In the genomic region with DNA sequence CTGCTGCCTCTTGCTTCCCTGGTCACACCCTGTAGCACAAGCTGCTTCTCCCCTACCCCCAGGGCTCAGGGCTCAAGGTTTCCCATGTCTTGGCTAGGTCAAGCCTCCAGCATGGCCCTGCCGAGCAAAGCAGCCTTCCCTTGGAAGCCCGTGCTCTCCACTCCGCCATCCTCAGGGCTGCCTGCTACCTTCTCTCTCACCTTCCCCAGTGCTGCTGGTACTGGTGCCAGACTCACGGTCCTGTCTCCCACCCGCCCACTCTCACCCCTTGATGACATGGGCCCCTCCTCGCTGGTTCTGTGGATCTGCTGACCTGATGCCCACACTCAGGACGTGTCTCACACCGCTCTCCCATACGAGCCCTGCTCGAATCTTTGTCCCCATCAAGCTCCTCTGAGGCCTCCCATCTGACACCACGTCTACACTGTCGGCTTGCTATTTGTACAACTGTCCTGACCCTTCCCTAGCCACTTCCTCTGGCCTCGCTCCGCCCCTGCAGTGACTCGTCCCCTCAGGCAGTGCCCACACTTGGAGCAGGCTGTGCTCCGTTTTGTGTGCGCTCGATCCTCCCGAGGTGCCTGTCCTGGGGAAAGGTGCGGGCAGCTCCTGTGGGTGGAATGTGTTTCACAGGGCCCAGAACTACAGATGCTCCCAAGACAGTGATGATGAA, we compare ENCODE assay signal across 18 cellular contexts. TPM values are rescaled to one million over a fixed set of nuclear protein-coding genes. Genes with fewer than 3 reads are reported as not detected.
DNase-seq lines count a peak whose midpoint lies in the region; ATAC-seq and TF ChIP-seq lines count a peak whose summit lies in the region.
"Had no signal": no experiment of that assay in that cellular context is flagged by ENCODE, and none has a peak within 500 bp of the region (broad histone marks: within the 10 kb centered on the region; RNA-seq: fewer than 3 reads in every experiment).

No MANE protein-coding gene starts in this region.

- peak overlapping the region; percentile 56 for H3K27ac Mint-ChIP-seq in activated CD8-positive, alpha-beta T cell treated with anti-CD3 and anti-CD28 coated beads, Interleukin-2, amount 10 ng/mL, durations not matched to agents 7 days and 5 days
- H3K27ac Mint-ChIP-seq in nephron progenitor cell, result peak overlapping the region; percentile 69

- DNase-seq in EH (ENCODE audit: low read depth), result peak; percentile 39
- peak; percentile 34 for DNase-seq in HT1080 (ENCODE audit: low read depth)
- DNase-seq in activated CD8-positive, alpha-beta T cell treated with anti-CD3 and anti-CD28 coated beads, Interleukin-2, amount 10 ng/mL, durations not matched to agents 7 days and 5 days, result no peak
- no peak for DNase-seq in nephron progenitor cell
- no peak for DNase-seq in testis
- DNase-seq: amniotic stem cell; cerebellar nuclear complex; DMS53; naive B cell; NCI-H2029 treated with DMSO at 0.1 percent for 48 hours; OCI-M1; stimulated activated CD4-positive, alpha-beta T cell treated with anti-CD3 and anti-CD28 coated beads, Interleukin-2, amount 100 ng/mL, for 24 hours; SW 1271 had no signal

- TF ChIP-seq POLR2A in testis (IDR thresholded peaks at IDR 0.05), result no peak

- POLR2A ChIA-PET in activated CD8-positive, alpha-beta T cell treated with anti-CD3 and anti-CD28 coated beads, Interleukin-2, amount 10 ng/mL, durations not matched to agents 7 days and 5 days (lab: Charles Lee), result interaction anchor here (0.7 kb wide), 2 partner anchors 11 to 1128 kb away, joined by 3 read pairs; no protein-coding TSS in a partner anchor

- no peaks in the 10 kb centered on the region for H3K9me3 ChIP-seq in testis
- H3K9me3 ChIP-seq: right atrium auricular region had no signal

- no peak overlapping the region for H3K27ac ChIP-seq in testis
- H3K27ac ChIP-seq: right atrium auricular region had no signal

- H3K4me3 Mint-ChIP-seq in activated CD8-positive, alpha-beta T cell treated with anti-CD3 and anti-CD28 coated beads, Interleukin-2, amount 10 ng/mL, durations not matched to agents 7 days and 5 days, result no peak overlapping the region
- H3K4me3 Mint-ChIP-seq in nephron progenitor cell, result no peak overlapping the region
- H3K4me3 Mint-ChIP-seq: naive B cell had no signal

- H3K9me3 Mint-ChIP-seq in activated CD8-positive, alpha-beta T cell treated with anti-CD3 and anti-CD28 coated beads, Interleukin-2, amount 10 ng/mL, durations not matched to agents 7 days and 5 days (ENCODE audit: insufficient read depth), result no peaks in the 10 kb centered on the region
- H3K9me3 Mint-ChIP-seq in nephron progenitor cell, result no peaks in the 10 kb centered on the region
- H3K9me3 Mint-ChIP-seq: naive B cell had no signal

- 84 to 87% methylated on average over 20 of the region's 20 CpGs for WGBS in testis, 2 donors

- no peaks in the 10 kb centered on the region for H3K36me3 ChIP-seq in testis (ENCODE audit: low read depth, missing control alignments)

- TF ChIP-seq CTCF in nephron progenitor cell (IDR thresholded peaks at IDR 0.05) (no peak), testis (IDR thresholded peaks at IDR 0.05) (no peak)

- no peaks in the 10 kb centered on the region for H3K27me3 Mint-ChIP-seq in activated CD8-positive, alpha-beta T cell treated with anti-CD3 and anti-CD28 coated beads, Interleukin-2, amount 10 ng/mL, durations not matched to agents 7 days and 5 days (ENCODE audit: low read depth)
- no peaks in the 10 kb centered on the region for H3K27me3 Mint-ChIP-seq in nephron progenitor cell (ENCODE audit: low read depth, poor library complexity)
- H3K27me3 Mint-ChIP-seq: naive B cell had no signal

- CTCF ChIA-PET in activated CD8-positive, alpha-beta T cell treated with anti-CD3 and anti-CD28 coated beads, Interleukin-2, amount 10 ng/mL, durations not matched to agents 7 days and 5 days (lab: Charles Lee), result interaction anchor here (0.7 to 2.0 kb wide), 4 partner anchors 11 to 64 kb away, joined by 3 to 6 read pairs (median 4); no protein-coding TSS in a partner anchor

- H3K36me3 Mint-ChIP-seq in activated CD8-positive, alpha-beta T cell treated with anti-CD3 and anti-CD28 coated beads, Interleukin-2, amount 10 ng/mL, durations not matched to agents 7 days and 5 days (ENCODE audit: low read depth), result peaks cover 47% of the 10 kb centered on the region
- peaks cover 65% of the 10 kb centered on the region for H3K36me3 Mint-ChIP-seq in nephron progenitor cell (ENCODE audit: low read depth)

- H3K4me1 ChIP-seq in testis, result peaks cover 2% of the 10 kb centered on the region

- no peaks in the 10 kb centered on the region for H3K27me3 ChIP-seq in testis
- H3K27me3 ChIP-seq: right atrium auricular region had no signal

- no peak overlapping the region for H3K4me3 ChIP-seq in testis
- H3K4me3 ChIP-seq: right atrium auricular region had no signal

- H3K4me1 Mint-ChIP-seq in activated CD8-positive, alpha-beta T cell treated with anti-CD3 and anti-CD28 coated beads, Interleukin-2, amount 10 ng/mL, durations not matched to agents 7 days and 5 days (ENCODE audit: low read depth), result peaks cover 40% of the 10 kb centered on the region
- peaks cover 16% of the 10 kb centered on the region for H3K4me1 Mint-ChIP-seq in nephron progenitor cell

- no peak for ATAC-seq in activated CD8-positive, alpha-beta T cell treated with anti-CD3 and anti-CD28 coated beads, Interleukin-2, amount 10 ng/mL, durations not matched to agents 7 days and 5 days
- ATAC-seq in GM19467 (IDR thresholded peaks at IDR 0.05; ENCODE audit: unreplicated experiment) (no peak), HG02759 (IDR thresholded peaks at IDR 0.05; ENCODE audit: unreplicated experiment) (no peak)
- ATAC-seq: activated CD4-positive, CD25-positive, alpha-beta regulatory T cell treated with anti-CD3 and anti-CD28 coated beads, Interleukin-2, amount 50 U/mL, for 24 hours had no signal

- intact Hi-C loops in testis (cut with DNase I; ENCODE audit: low total_unique reads), result no loop called here

RNA-seq across cellular contexts. Expression of a gene that starts 49.9 kb away (rescaled TPM):
- total RNA-seq in HT1080 (2014; rRNA removed; shearing (Covaris generic)), result 0.47 TPM in 1 of 2 replicates, not detected in the other
- polyA plus RNA-seq in HT1080 (2015; cell fraction: cytosol; rRNA removed), result not detected in 2 replicates
- polyA plus RNA-seq in HT1080 (2015; cell fraction: nucleus; rRNA removed), result 0.26 TPM in 1 of 2 replicates, not detected in the other
- 100 to 1,000 TPM; 268 to 297 TPM for total RNA-seq in activated CD8-positive, alpha-beta T cell treated with anti-CD3 and anti-CD28 coated beads, Interleukin-2, amount 10 ng/mL, durations not matched to agents 7 days and 5 days
- total RNA-seq in testis, result 1 to 10 TPM; 5.5 to 6.4 TPM
- 6.5 TPM for polyA plus RNA-seq in testis (ENCODE audit: insufficient read depth, low read depth, low replicate concordance)
- total RNA-seq: MCF 10A had no signal

Comparison
In these comparisons a context has a peak if more than half of its experiments do, and no peak if none do; other contexts are left out.
1. DNase-seq: peak in EH (single experiment) and HT1080 (single experiment); none in activated CD8-positive, alpha-beta T cell treated with anti-CD3 and anti-CD28 coated beads, Interleukin-2, amount 10 ng/mL, durations not matched to agents 7 days and 5 days (single experiment), nephron progenitor cell (single experiment) and testis (single experiment).
2. RNA of a gene that starts 49.9 kb away (total RNA-seq): 268 to 297 TPM in activated CD8-positive, alpha-beta T cell treated with anti-CD3 and anti-CD28 coated beads, Interleukin-2, amount 10 ng/mL, durations not matched to agents 7 days and 5 days; 5.5 to 6.4 TPM in testis and 0.47 TPM in HT1080; every median in the first group is over 10 times any median in the second.